In genomic region chr5:181111010-181111409, GRCh38 we compare ENCODE assay signal across 24 cellular contexts.
"Had no signal": no experiment of that assay in that cellular context is flagged by ENCODE, and none has a peak within 500 bp of the region (broad histone marks: within the 10 kb centered on the region; RNA-seq: fewer than 3 reads in every experiment).

No MANE protein-coding gene starts in this region.

- H3K4me1 Mint-ChIP-seq: activated T-helper 17 cell treated with anti-CD3 and anti-CD28 coated beads, Interleukin-2, amount 50 U/mL, for 72 hours; central memory CD8-positive, alpha-beta T cell had no signal

- H3K4me3 ChIP-seq: psoas muscle, stomach, thyroid gland, upper lobe of left lung had no signal

- DNase-seq: activated CD4-positive, alpha-beta T cell treated with anti-CD3 and anti-CD28 coated beads for 1 hour; activated CD4-positive, alpha-beta T cell treated with anti-CD3 and anti-CD28 coated beads, Interleukin-2, amount 10 ng/mL, durations not matched to agents 7 days and 5 days; activated CD8-positive, alpha-beta T cell treated with anti-CD3 and anti-CD28 coated beads for 36 hours; activated gamma-delta T cell treated with Interleukin-2 at 50 U/mL for 16 hours; activated T-cell treated with anti-CD3 and anti-CD28 coated beads, Interleukin-2, amount 50 U/mL, for 4 hours; left cardiac atrium; mammary epithelial cell; naive thymus-derived CD8-positive, alpha-beta T cell; occipital lobe; psoas muscle; stimulated activated CD4-positive, alpha-beta T cell treated with anti-CD3 and anti-CD28 coated beads, Interleukin-15, amount 100 ng/mL, for 24 hours; stimulated activated CD4-positive, alpha-beta T cell treated with anti-CD3 and anti-CD28 coated beads, Interleukin-2, amount 100 ng/mL, for 24 hours; stimulated activated naive B cell treated with anti-CD40 and anti-IgM and Interleukin-4, amounts not matched to agents 10 μg/mL and 1 μg/mL and 100 μg/mL, for 72 hours; stomach; T1000; thyroid gland; upper lobe of left lung had no signal

- H3K36me3 ChIP-seq: stomach, thyroid gland, upper lobe of left lung had no signal

- H3K9me3 ChIP-seq: psoas muscle, thyroid gland, upper lobe of left lung had no signal

- H3K9me3 Mint-ChIP-seq: activated CD4-positive, alpha-beta T cell treated with anti-CD3 and anti-CD28 coated beads, Interleukin-2, amount 10 ng/mL, durations not matched to agents 7 days and 5 days; activated CD8-positive, alpha-beta T cell treated with anti-CD3 and anti-CD28 coated beads for 36 hours; activated naive CD4-positive, alpha-beta T cell treated with anti-CD3 and anti-CD28 coated beads, Interleukin-2, amount 50 U/mL, for 72 hours; activated T-cell treated with anti-CD3 and anti-CD28 coated beads, Interleukin-2, amount 50 U/mL, for 4 hours; activated T-helper 17 cell treated with anti-CD3 and anti-CD28 coated beads, Interleukin-2, amount 50 U/mL, for 72 hours; central memory CD8-positive, alpha-beta T cell; dendritic cell treated with granulocyte-macrophage colony-stimulating factor and Interleukin-4, amounts not matched to agents 40 ng/mL and 50 ng/mL, for 4 days; T-helper 1 cell treated with Interleukin-12 subunit alpha and Interleukin-12 subunit beta and Interleukin-4 antibody, amounts not matched to agents 30 μg/mL and 1 μg/mL, for 36 hours had no signal

- H3K9ac ChIP-seq: parathyroid adenoma had no signal

- H3K4me3 Mint-ChIP-seq: activated CD4-positive, alpha-beta T cell treated with anti-CD3 and anti-CD28 coated beads, Interleukin-2, amount 10 ng/mL, durations not matched to agents 7 days and 5 days; activated CD8-positive, alpha-beta T cell treated with anti-CD3 and anti-CD28 coated beads for 36 hours; activated T-cell treated with anti-CD3 and anti-CD28 coated beads, Interleukin-2, amount 50 U/mL, for 4 hours; activated T-helper 17 cell treated with anti-CD3 and anti-CD28 coated beads, Interleukin-2, amount 50 U/mL, for 72 hours; central memory CD8-positive, alpha-beta T cell; dendritic cell treated with granulocyte-macrophage colony-stimulating factor and Interleukin-4, amounts not matched to agents 40 ng/mL and 50 ng/mL, for 4 days; naive thymus-derived CD8-positive, alpha-beta T cell; neural crest cell; stimulated activated naive B cell treated with anti-CD40 and anti-IgM and Interleukin-4, amounts not matched to agents 10 μg/mL and 1 μg/mL and 100 μg/mL, for 72 hours; T-helper 1 cell treated with Interleukin-12 subunit alpha and Interleukin-12 subunit beta and Interleukin-4 antibody, amounts not matched to agents 30 μg/mL and 1 μg/mL, for 36 hours had no signal

- ATAC-seq: activated CD8-positive, alpha-beta T cell treated with anti-CD3 and anti-CD28 coated beads for 36 hours; activated naive CD4-positive, alpha-beta T cell treated with anti-CD3 and anti-CD28 coated beads, Interleukin-2, amount 50 U/mL, for 72 hours; activated T-cell treated with anti-CD3 and anti-CD28 coated beads, Interleukin-2, amount 50 U/mL, for 4 hours; activated T-helper 17 cell treated with anti-CD3 and anti-CD28 coated beads, Interleukin-2, amount 50 U/mL, for 72 hours; left cardiac atrium; naive thymus-derived CD8-positive, alpha-beta T cell; psoas muscle; stimulated activated naive B cell treated with anti-CD40 and anti-IgM and Interleukin-4, amounts not matched to agents 10 μg/mL and 1 μg/mL and 100 μg/mL, for 72 hours had no signal

- H3K27ac ChIP-seq: parathyroid adenoma, psoas muscle, stomach, thyroid gland, upper lobe of left lung had no signal

- H3K4me1 ChIP-seq: parathyroid adenoma, psoas muscle had no signal

- H3K27ac Mint-ChIP-seq: activated CD4-positive, alpha-beta T cell treated with anti-CD3 and anti-CD28 coated beads, Interleukin-2, amount 10 ng/mL, durations not matched to agents 7 days and 5 days; activated CD8-positive, alpha-beta T cell treated with anti-CD3 and anti-CD28 coated beads for 36 hours; activated naive CD4-positive, alpha-beta T cell treated with anti-CD3 and anti-CD28 coated beads, Interleukin-2, amount 50 U/mL, for 72 hours; activated T-helper 17 cell treated with anti-CD3 and anti-CD28 coated beads, Interleukin-2, amount 50 U/mL, for 72 hours; dendritic cell treated with granulocyte-macrophage colony-stimulating factor and Interleukin-4, amounts not matched to agents 40 ng/mL and 50 ng/mL, for 4 days; stimulated activated naive B cell treated with anti-CD40 and anti-IgM and Interleukin-4, amounts not matched to agents 10 μg/mL and 1 μg/mL and 100 μg/mL, for 72 hours; T-helper 1 cell treated with Interleukin-12 subunit alpha and Interleukin-12 subunit beta and Interleukin-4 antibody, amounts not matched to agents 30 μg/mL and 1 μg/mL, for 36 hours had no signal
